11 cellular contexts compared by ENCODE assay signal in the genomic region with DNA sequence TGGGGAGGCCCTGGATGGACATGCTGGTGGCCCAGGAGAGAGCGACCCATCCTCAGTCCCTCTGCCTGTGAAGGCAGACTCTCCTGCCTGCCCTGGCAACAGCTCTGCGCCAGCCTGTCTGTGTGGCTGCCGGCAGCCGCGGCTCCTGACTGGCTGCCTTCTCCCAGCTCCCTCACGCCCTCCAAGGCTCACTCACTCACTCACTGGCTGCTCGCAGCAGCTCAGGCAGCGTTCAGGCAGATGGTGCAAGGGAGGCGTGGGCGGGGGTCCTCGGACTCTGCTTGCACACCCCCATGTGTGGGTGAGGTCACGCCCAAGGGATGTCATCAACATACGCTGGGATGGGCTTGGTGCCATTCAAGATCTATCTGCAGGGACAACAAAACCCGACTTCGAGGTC.
DNase-seq lines count a peak whose midpoint lies in the region; ATAC-seq and TF ChIP-seq lines count a peak whose summit lies in the region.
"Had no signal": no experiment of that assay in that cellular context is flagged by ENCODE, and none has a peak within 500 bp of the region (broad histone marks: within the 10 kb centered on the region; RNA-seq: fewer than 3 reads in every experiment).

No MANE protein-coding gene starts in this region.

- H3K27me3 ChIP-seq in SK-N-SH (ENCODE audit: insufficient read depth) = no peaks in the 10 kb centered on the region
- no peaks in the 10 kb centered on the region for H3K27me3 ChIP-seq in smooth muscle cell (ENCODE audit: low read depth)
- no peaks in the 10 kb centered on the region for H3K27me3 ChIP-seq in transverse colon
- H3K27me3 ChIP-seq: tibial artery had no signal

- H3K9ac ChIP-seq in SK-N-SH (no peak overlapping the region), smooth muscle cell (ENCODE audit: low read depth) (no peak overlapping the region)

- TF ChIP-seq EP300 in SK-N-SH (IDR thresholded peaks at IDR 0.05; ENCODE audit: borderline replicate concordance in 1 of 2, low read depth in 1 of 2, low read length in 1 of 2) (peak in 1 of 2 experiments; percentile 50; a peak in 1 of 4 replicates), transverse colon (IDR thresholded peaks at IDR 0.05; ENCODE audit: low read depth) (no peak)

- no peaks in the 10 kb centered on the region for H3K9me2 ChIP-seq in SK-N-SH

- no peak overlapping the region for H2AFZ ChIP-seq in SK-N-SH (ENCODE audit: low read depth)
- no peak overlapping the region for H2AFZ ChIP-seq in smooth muscle cell (ENCODE audit: low read depth)

- H3K4me1 ChIP-seq in SK-N-SH (ENCODE audit: control insufficient read depth in 1 of 2, insufficient read depth in 2 of 2, low read depth in 1 of 2, low read length in 1 of 2) (peaks cover 0 to 86% of the 10 kb centered on the region in 2 experiments; a peak in 2 of 4 replicates), smooth muscle cell (ENCODE audit: low read depth) (peaks cover 24% of the 10 kb centered on the region), transverse colon (peaks cover 25 to 61% (median 42%) of the 10 kb centered on the region in 4 donors)

- no peak overlapping the region for H3K4me3 ChIP-seq in SK-N-SH (ENCODE audit: low read depth in 2 of 2, low read length in 1 of 2)
- no peak overlapping the region for H3K4me3 ChIP-seq in foreskin fibroblast (ENCODE audit: low read depth in 1 of 2, low read length in 2 of 2)
- no peak overlapping the region for H3K4me3 ChIP-seq in smooth muscle cell
- H3K4me3 ChIP-seq in transverse colon = no peak overlapping the region
- H3K4me3 ChIP-seq: tibial artery had no signal

- H3K9me3 Mint-ChIP-seq in activated naive CD8-positive, alpha-beta T cell treated with anti-CD3 and anti-CD28 coated beads, Interleukin-2, amount 50 U/mL, for 24 hours = no peaks in the 10 kb centered on the region
- H3K9me3 Mint-ChIP-seq: activated T-cell treated with anti-CD3 and anti-CD28 coated beads, Interleukin-2, amount 50 U/mL, for 24 hours had no signal

- no peaks in the 10 kb centered on the region for H3F3A ChIP-seq in SK-N-SH (replicated peaks; ENCODE audit: insufficient read depth)
- no peaks in the 10 kb centered on the region for H3F3A ChIP-seq in smooth muscle cell (ENCODE audit: low read depth)

- TF ChIP-seq POLR2A in transverse colon (IDR thresholded peaks at IDR 0.05) = no peak

- H3K27me3 Mint-ChIP-seq in activated naive CD8-positive, alpha-beta T cell treated with anti-CD3 and anti-CD28 coated beads, Interleukin-2, amount 50 U/mL, for 24 hours = peaks cover 2% of the 10 kb centered on the region
- H3K27me3 Mint-ChIP-seq: activated T-cell treated with anti-CD3 and anti-CD28 coated beads, Interleukin-2, amount 50 U/mL, for 24 hours had no signal

- peaks cover 86% of the 10 kb centered on the region for H4K20me1 ChIP-seq in SK-N-SH (ENCODE audit: insufficient read depth)
- peaks cover 99% of the 10 kb centered on the region for H4K20me1 ChIP-seq in smooth muscle cell (ENCODE audit: low read depth)

- ATAC-seq in omental fat pad (ENCODE audit: low FRiP score) = peak; percentile 28
- no peak for ATAC-seq in activated naive CD8-positive, alpha-beta T cell treated with anti-CD3 and anti-CD28 coated beads, Interleukin-2, amount 50 U/mL, for 24 hours

- intact Hi-C loops in transverse colon (cut with DNase I; ENCODE audit: low total_unique reads) = no loop called here

- in situ Hi-C loops in transverse colon (cut with MboI; ENCODE audit: low pct_ligation_motif_present in 1 of 4, low pct_unique_long_range_greater_than_20kb in 1 of 4, low sequenced_read_pairs in 3 of 4) = no loop called here

- 72% methylated on average over 14 of the region's 15 CpGs for WGBS in SK-N-SH (ENCODE audit: low lambda C conversion rate)
- 79% methylated on average over 15 of the region's 15 CpGs for WGBS in smooth muscle cell (ENCODE audit: low lambda C conversion rate)
- WGBS in transverse colon (ENCODE audit: low coverage in 1 of 2), 2 donors = 37% methylated on average over 2 of the region's 15 CpGs; no CpG with 5 or more reads in 1 of the 2 donors

- TF ChIP-seq CTCF in SK-N-SH (IDR thresholded peaks at IDR 0.05) (no peak), foreskin fibroblast (IDR thresholded peaks at IDR 0.05; ENCODE audit: low read depth, low read length) (no peak), omental fat pad (IDR thresholded peaks at IDR 0.05) (no peak), smooth muscle cell (IDR thresholded peaks at IDR 0.05; ENCODE audit: borderline replicate concordance, insufficient read depth, poor library complexity, severe bottlenecking) (no peak), transverse colon (IDR thresholded peaks at IDR 0.05) (no peak)

- H3K27ac Mint-ChIP-seq in activated naive CD8-positive, alpha-beta T cell treated with anti-CD3 and anti-CD28 coated beads, Interleukin-2, amount 50 U/mL, for 24 hours = no peak overlapping the region
- H3K27ac Mint-ChIP-seq: activated T-cell treated with anti-CD3 and anti-CD28 coated beads, Interleukin-2, amount 50 U/mL, for 24 hours had no signal

- H3K36me3 Mint-ChIP-seq in activated naive CD8-positive, alpha-beta T cell treated with anti-CD3 and anti-CD28 coated beads, Interleukin-2, amount 50 U/mL, for 24 hours (ENCODE audit: low read depth) = no peaks in the 10 kb centered on the region

- no peak overlapping the region for H3K4me3 Mint-ChIP-seq in activated naive CD8-positive, alpha-beta T cell treated with anti-CD3 and anti-CD28 coated beads, Interleukin-2, amount 50 U/mL, for 24 hours
- H3K4me3 Mint-ChIP-seq: activated T-cell treated with anti-CD3 and anti-CD28 coated beads, Interleukin-2, amount 50 U/mL, for 24 hours had no signal

- H3K9me3 ChIP-seq in SK-N-SH (no peaks in the 10 kb centered on the region), smooth muscle cell (replicated peaks; ENCODE audit: low read depth) (no peaks in the 10 kb centered on the region), transverse colon (no peaks in the 10 kb centered on the region)
- H3K9me3 ChIP-seq: tibial artery had no signal

- DNase-seq in ELF-1 (ENCODE audit: low read depth, low spot score) = peak; percentile 75
- DNase-seq in SK-N-SH = peak; percentile 81
- DNase-seq in foreskin fibroblast = peak; percentile 76 to 88
- no peak for DNase-seq in omental fat pad (ENCODE audit: low spot score)
- DNase-seq in mucosa of gallbladder (ENCODE audit: low spot score) = no peak
- no peak for DNase-seq in smooth muscle cell (lab: John Stamatoyannopoulos, UW; ENCODE audit: unreplicated experiment)
- DNase-seq in transverse colon = no peak
- DNase-seq in activated naive CD8-positive, alpha-beta T cell treated with anti-CD3 and anti-CD28 coated beads, Interleukin-2, amount 50 U/mL, for 24 hours = no peak
- DNase-seq: activated T-cell treated with anti-CD3 and anti-CD28 coated beads, Interleukin-2, amount 50 U/mL, for 24 hours; NCI-H226 had no signal

- no peak for TF ChIP-seq RAD21 in SK-N-SH (IDR thresholded peaks at IDR 0.05; ENCODE audit: low read length)

- H3K36me3 ChIP-seq in SK-N-SH (replicated peaks in 1 of 2; ENCODE audit: control insufficient read depth in 1 of 2, insufficient read depth in 2 of 2, low read length in 1 of 2) (peaks cover 0 to 3% of the 10 kb centered on the region in 2 experiments), smooth muscle cell (ENCODE audit: low read depth) (no peaks in the 10 kb centered on the region), transverse colon (no peaks in the 10 kb centered on the region)
- H3K36me3 ChIP-seq: tibial artery had no signal

- POLR2A ChIA-PET in SK-N-SH (lab: Yijun Ruan, JAX) = interaction anchor here (0.9 kb wide), 1 partner anchor 9 kb away, joined by 3 read pairs; no protein-coding TSS in a partner anchor

- H3K27ac ChIP-seq in SK-N-SH (ENCODE audit: low read depth in 2 of 2, low read length in 1 of 2) = peak overlapping the region in 1 of 2 experiments; percentile 97; a peak in 2 of 4 replicates
- no peak overlapping the region for H3K27ac ChIP-seq in smooth muscle cell (ENCODE audit: low read depth)
- H3K27ac ChIP-seq in transverse colon = peak overlapping the region in 1 of 4 donors; percentile 26
- H3K27ac ChIP-seq: tibial artery had no signal

- no peak overlapping the region for H3K4me2 ChIP-seq in SK-N-SH
- no peak overlapping the region for H3K4me2 ChIP-seq in smooth muscle cell

- CTCF ChIA-PET in SK-N-SH (lab: Yijun Ruan, JAX) = interaction anchor here (0.9 to 2.5 kb wide), 9 partner anchors 8 to 172 kb away, joined by 3 to 11 read pairs (median 4); no protein-coding TSS in a partner anchor

- peaks cover 62% of the 10 kb centered on the region for H3K79me2 ChIP-seq in SK-N-SH (ENCODE audit: insufficient read depth)
- H3K79me2 ChIP-seq in smooth muscle cell (ENCODE audit: low read depth) = peaks cover 81% of the 10 kb centered on the region

- no peaks in the 10 kb centered on the region for H3K4me1 Mint-ChIP-seq in activated naive CD8-positive, alpha-beta T cell treated with anti-CD3 and anti-CD28 coated beads, Interleukin-2, amount 50 U/mL, for 24 hours

TF ChIP-seq in SK-N-SH, 30 proteins besides CTCF, POLR2A, EP300 and RAD21:
- peak; percentile 28; the same call in 1 of the 2 replicates for TF ChIP-seq MXI1 (IDR thresholded peaks at IDR 0.05; ENCODE audit: low read depth, low read length)
- TF ChIP-seq SIN3A (IDR thresholded peaks at IDR 0.05; ENCODE audit: borderline replicate concordance, low read depth, low read length) = no peak
- peak; percentile 97 for TF ChIP-seq RFX5 (IDR thresholded peaks at IDR 0.05; ENCODE audit: low read length)

Comparison
In these comparisons a context has a peak if more than half of its experiments do, and no peak if none do; other contexts are left out.
1. DNase-seq: peak in ELF-1 (single experiment), SK-N-SH (single experiment) and foreskin fibroblast (2 of 2); none in omental fat pad (single experiment), mucosa of gallbladder (single experiment), smooth muscle cell (single experiment), transverse colon (single experiment) and activated naive CD8-positive, alpha-beta T cell treated with anti-CD3 and anti-CD28 coated beads, Interleukin-2, amount 50 U/mL, for 24 hours (single experiment).